In genomic region chr13:46164661-46165060, GRCh38 we compare ENCODE assay signal across 16 cellular contexts. TPM values are rescaled to one million over a fixed set of nuclear protein-coding genes. Genes with fewer than 3 reads are reported as not detected.
A peak's percentile ranks its signal among the peaks of the same experiment; 100 is the strongest.
DNase-seq lines count a peak whose midpoint lies in the region; ATAC-seq and TF ChIP-seq lines count a peak whose summit lies in the region.
"Had no signal": no experiment of that assay in that cellular context is flagged by ENCODE, and none has a peak within 500 bp of the region (broad histone marks: within the 10 kb centered on the region; RNA-seq: fewer than 3 reads in every experiment).

No MANE protein-coding gene starts in this region.

- H2AFZ ChIP-seq in SU-DHL-6 (ENCODE audit: low read depth, low read length, severe bottlenecking) (no peak overlapping the region), GM23338 (no peak overlapping the region)
- H2AFZ ChIP-seq: GM23248 had no signal

- peaks cover 88% of the 10 kb centered on the region for H3K79me2 ChIP-seq in SU-DHL-6 (ENCODE audit: insufficient read depth, low read length)
- H3K79me2 ChIP-seq in GM23338 (replicated peaks; ENCODE audit: insufficient read depth), result no peaks in the 10 kb centered on the region

- CTCF ChIA-PET in CD8-positive, alpha-beta T cell (lab: Charles Lee), result interaction anchor here (0.9 to 1.5 kb wide), 2 partner anchors 10 to 157 kb away, joined by 4 to 5 read pairs; no protein-coding TSS in a partner anchor

- peaks cover 3% of the 10 kb centered on the region for H3K36me3 ChIP-seq in CD8-positive, alpha-beta T cell (ENCODE audit: insufficient read depth, low read length)
- peaks cover 22% of the 10 kb centered on the region for H3K36me3 ChIP-seq in SU-DHL-6 (ENCODE audit: low read length)
- no peaks in the 10 kb centered on the region for H3K36me3 ChIP-seq in GM23338 (ENCODE audit: insufficient read depth)
- no peaks in the 10 kb centered on the region for H3K36me3 ChIP-seq in psoas muscle (ENCODE audit: insufficient read depth in 1 of 2, low read depth in 1 of 2)
- H3K36me3 ChIP-seq: ascending aorta, BE2C, gastroesophageal sphincter had no signal

- peaks cover 79% of the 10 kb centered on the region for H3F3A ChIP-seq in SU-DHL-6 (ENCODE audit: insufficient read depth)
- no peaks in the 10 kb centered on the region for H3F3A ChIP-seq in GM23338 (replicated peaks; ENCODE audit: low read depth)

- no peaks in the 10 kb centered on the region for H3K27me3 Mint-ChIP-seq in CD8-positive, alpha-beta T cell (ENCODE audit: low read depth)
- H3K27me3 Mint-ChIP-seq in effector memory CD8-positive, alpha-beta T cell, result no peaks in the 10 kb centered on the region
- H3K27me3 Mint-ChIP-seq in GM23338 (ENCODE audit: insufficient read depth, low read depth, poor library complexity), result peaks cover 6% of the 10 kb centered on the region

- H3K9me2 ChIP-seq in SU-DHL-6 (replicated peaks; ENCODE audit: insufficient read depth, low read length) (no peaks in the 10 kb centered on the region), GM23338 (ENCODE audit: insufficient read depth) (no peaks in the 10 kb centered on the region)

- no peaks in the 10 kb centered on the region for H3K27me3 ChIP-seq in CD8-positive, alpha-beta T cell (ENCODE audit: insufficient read depth, low read length)
- H3K27me3 ChIP-seq in SU-DHL-6 (ENCODE audit: low read length) (no peaks in the 10 kb centered on the region), GM23338 (ENCODE audit: insufficient read depth) (no peaks in the 10 kb centered on the region), psoas muscle (ENCODE audit: insufficient read depth in 3 of 3, low read length in 2 of 3) (peaks cover 0 to 2% (median 0%) of the 10 kb centered on the region in 3 donors)
- H3K27me3 ChIP-seq: ascending aorta, BE2C had no signal

- H3K36me3 Mint-ChIP-seq in CD8-positive, alpha-beta T cell, result peaks cover 51% of the 10 kb centered on the region
- peaks cover 60% of the 10 kb centered on the region for H3K36me3 Mint-ChIP-seq in effector memory CD8-positive, alpha-beta T cell (ENCODE audit: insufficient read depth)
- H3K36me3 Mint-ChIP-seq in GM23338 (ENCODE audit: low read depth), result 0 out of 3 replicates have a peak, but pooled peaks cover 6% of the 10 kb centered on the region

- H3K27ac ChIP-seq in C4-2B (peak overlapping the region; percentile 81), SU-DHL-6 (ENCODE audit: low read depth, low read length) (peak overlapping the region; percentile 99), GM23338 (ENCODE audit: low read depth) (no peak overlapping the region), psoas muscle (no peak overlapping the region)
- no peak overlapping the region for H3K27ac ChIP-seq in CD8-positive, alpha-beta T cell (ENCODE audit: low read depth, low read length)
- H3K27ac ChIP-seq: ascending aorta, gastroesophageal sphincter, GM23248 had no signal

- intact Hi-C loops in CD8-positive, alpha-beta T cell (cut with DNase I, micrococcal nuclease), result loop anchor here in 1 of 2 experiments (5.0 to 10.0 kb wide), 3 partner anchors 37 to 1250 kb away; partner anchors contain the start of gene LRRC63
- intact Hi-C loops in psoas muscle (cut with DNase I), result loop anchor here (5.0 to 10.0 kb wide), 2 partner anchors 357 to 360 kb away; no protein-coding TSS in a partner anchor

- TF ChIP-seq CTCF in C4-2B (conservative IDR thresholded peaks at IDR 0.05) (no peak), SU-DHL-6 (IDR thresholded peaks at IDR 0.05; ENCODE audit: insufficient read depth, low read length, poor library complexity, severe bottlenecking) (no peak), GM23338 (conservative IDR thresholded peaks at IDR 0.05; ENCODE audit: low read depth in 2 of 2) (no peak), psoas muscle (IDR thresholded peaks at IDR 0.05) (no peak)
- no peak for TF ChIP-seq CTCF in CD8-positive, alpha-beta T cell (IDR thresholded peaks at IDR 0.05)

- H3K4me2 ChIP-seq in SU-DHL-6 (ENCODE audit: low read depth, low read length, poor library complexity, severe bottlenecking) (peak overlapping the region; percentile 98), GM23338 (no peak overlapping the region)

- H3K9ac ChIP-seq in SU-DHL-6 (ENCODE audit: low read length), result peak overlapping the region; percentile 32
- H3K9ac ChIP-seq: GM23248 had no signal

- POLR2A ChIA-PET in CD8-positive, alpha-beta T cell (lab: Charles Lee), result interaction anchor here (1.3 to 1.4 kb wide), 2 partner anchors 14 to 157 kb away, joined by 3 read pairs; no protein-coding TSS in a partner anchor

- ATAC-seq in CD8-positive, alpha-beta T cell, result no peak
- ATAC-seq in effector memory CD8-positive, alpha-beta T cell (replicated peaks), result no peak
- ATAC-seq in GM23338 (no peak), psoas muscle (no peak), HG03521 (IDR thresholded peaks at IDR 0.05; ENCODE audit: unreplicated experiment) (no peak)
- ATAC-seq: gastroesophageal sphincter had no signal

- H4K20me1 ChIP-seq in SU-DHL-6 (ENCODE audit: low read depth, low read length) (peaks cover 51% of the 10 kb centered on the region), GM23338 (replicated peaks; ENCODE audit: insufficient read depth) (no peaks in the 10 kb centered on the region)

- H3K4me3 Mint-ChIP-seq in CD8-positive, alpha-beta T cell, result peak overlapping the region; percentile 40
- H3K4me3 Mint-ChIP-seq in effector memory CD8-positive, alpha-beta T cell, result peak overlapping the region; percentile 67 to 91
- H3K4me3 Mint-ChIP-seq in GM23338, result no peak overlapping the region

- no peak for DNase-seq in CD8-positive, alpha-beta T cell
- DNase-seq in effector memory CD8-positive, alpha-beta T cell, result no peak
- DNase-seq in GM23338 (ENCODE audit: low spot score) (no peak), psoas muscle (no peak)
- DNase-seq: BE2C, DND-41, GM23248, NCI-H1930, NCI-H524 treated with DMSO at 0.1 percent for 48 hours had no signal

- peaks cover 78% of the 10 kb centered on the region for H3K4me1 ChIP-seq in CD8-positive, alpha-beta T cell (ENCODE audit: insufficient read depth, low read length)
- no peaks in the 10 kb centered on the region for H3K4me1 ChIP-seq in GM23338 (ENCODE audit: insufficient read depth)
- H3K4me1 ChIP-seq in psoas muscle, result no peaks in the 10 kb centered on the region
- H3K4me1 ChIP-seq: ascending aorta, BE2C, gastroesophageal sphincter had no signal

- H3K27ac Mint-ChIP-seq in CD8-positive, alpha-beta T cell, result peak overlapping the region; percentile 87
- H3K27ac Mint-ChIP-seq in effector memory CD8-positive, alpha-beta T cell, result peak overlapping the region; percentile 91 to 95
- no peak overlapping the region for H3K27ac Mint-ChIP-seq in GM23338

- H3K9me3 Mint-ChIP-seq in CD8-positive, alpha-beta T cell, result no peaks in the 10 kb centered on the region
- no peaks in the 10 kb centered on the region for H3K9me3 Mint-ChIP-seq in effector memory CD8-positive, alpha-beta T cell
- peaks cover 13% of the 10 kb centered on the region for H3K9me3 Mint-ChIP-seq in GM23338

- peaks cover 80% of the 10 kb centered on the region for H3K4me1 Mint-ChIP-seq in CD8-positive, alpha-beta T cell (ENCODE audit: low read depth)
- peaks cover 75 to 82% of the 10 kb centered on the region in 2 donors for H3K4me1 Mint-ChIP-seq in effector memory CD8-positive, alpha-beta T cell (ENCODE audit: low read depth in 2 of 2)
- peaks cover 4% of the 10 kb centered on the region; the same call in 2 of the 3 replicates for H3K4me1 Mint-ChIP-seq in GM23338

- H3K9me3 ChIP-seq in CD8-positive, alpha-beta T cell (ENCODE audit: low read length), result no peaks in the 10 kb centered on the region
- H3K9me3 ChIP-seq in SU-DHL-6 (ENCODE audit: insufficient read depth, low read length), result no peaks in the 10 kb centered on the region
- no peaks in the 10 kb centered on the region for H3K9me3 ChIP-seq in psoas muscle
- H3K9me3 ChIP-seq: ascending aorta, BE2C, gastroesophageal sphincter had no signal

- no peak overlapping the region for H3K4me3 ChIP-seq in CD8-positive, alpha-beta T cell (ENCODE audit: low read depth, low read length)
- H3K4me3 ChIP-seq in SU-DHL-6 (ENCODE audit: insufficient read depth, low read length, poor library complexity, severe bottlenecking) (peak overlapping the region; percentile 24), GM23338 (no peak overlapping the region), psoas muscle (no peak overlapping the region)
- H3K4me3 ChIP-seq: ascending aorta, gastroesophageal sphincter, GM23248 had no signal

TF ChIP-seq in GM23338, 12 proteins besides CTCF, POLR2A, EP300 and RAD21 (continues in another document):
- TF ChIP-seq STAT1 (IDR thresholded peaks at IDR 0.05; ENCODE audit: unreplicated experiment), result no peak
- no peak for TF ChIP-seq ZNF331 (CRISPR knock-in tag; IDR thresholded peaks at IDR 0.05; ENCODE audit: low read depth)
- TF ChIP-seq POLR2AphosphoS5 (IDR thresholded peaks at IDR 0.05; ENCODE audit: low read depth), result no peak
- no peak for TF ChIP-seq EZH2phosphoT487 (IDR thresholded peaks at IDR 0.05; ENCODE audit: unreplicated experiment)
- no peak for TF ChIP-seq ZNF114 (CRISPR knock-in tag; IDR thresholded peaks at IDR 0.05)
- TF ChIP-seq JUNB (IDR thresholded peaks at IDR 0.05; ENCODE audit: unreplicated experiment), result no peak

RNA-seq across cellular contexts. Expression of gene LCP1, which starts 17.3 kb away (rescaled TPM):
- total RNA-seq in CD8-positive, alpha-beta T cell, result 100 to 1,000 TPM; 241 to 252 TPM
- total RNA-seq in GM23338 (2014; rRNA removed; shearing (Covaris generic)), result 3.4 and 6.6 TPM in 2 replicates
- polyA plus RNA-seq in GM23338 (2016; fragmentation: Nextera tagmentation; extraction: Ambion mirVana) (1.9 and 2.7 TPM in 2 replicates), psoas muscle (1 to 10 TPM; 2.0 to 3.5 (median 2.1) TPM)
- total RNA-seq in psoas muscle, result 10 to 100 TPM in 2 of 4 donors, 1 to 10 TPM in 2; 8.0 to 14.8 (median 10.4) TPM
- total RNA-seq: GM23248 had no signal

RNA-seq across cellular contexts. Expression of gene LRRC63, which starts 47.1 kb away (rescaled TPM):
- under 1 TPM; 0.22 to 0.31 TPM for total RNA-seq in CD8-positive, alpha-beta T cell
- total RNA-seq in GM23338 (2014; rRNA removed; shearing (Covaris generic)), result not detected in 2 replicates
- polyA plus RNA-seq in GM23338 (2016; fragmentation: Nextera tagmentation; extraction: Ambion mirVana) (not detected in 2 replicates), psoas muscle (under 1 TPM in 2 of 3 donors, not detected in 1; 0.03 to 0.04 TPM)
- not detected for total RNA-seq in psoas muscle
- total RNA-seq: ascending aorta, gastroesophageal sphincter, GM23248, MCF 10A had no signal
- polyA plus RNA-seq: GM23248 had no signal

RNA-seq across cellular contexts. Expression of gene CPB2, which starts 59.8 kb away (rescaled TPM):
- not detected for total RNA-seq in CD8-positive, alpha-beta T cell
- total RNA-seq in GM23338 (2014; rRNA removed; shearing (Covaris generic)), result not detected in 2 replicates
- 0.47 and 0.73 TPM in 2 replicates for polyA plus RNA-seq in GM23338 (2016; fragmentation: Nextera tagmentation; extraction: Ambion mirVana)
- not detected for total RNA-seq in psoas muscle
- not detected for polyA plus RNA-seq in psoas muscle
- total RNA-seq: ascending aorta, gastroesophageal sphincter, GM23248, MCF 10A, temporal lobe had no signal

Comparison
In these comparisons a context has a peak if more than half of its experiments do, and no peak if none do; other contexts are left out.
1. H3K27ac ChIP-seq: peak in C4-2B (single experiment) and SU-DHL-6 (single experiment); none in CD8-positive, alpha-beta T cell (single experiment), GM23338 (single experiment) and psoas muscle (single experiment).
2. RNA of gene LCP1, which starts 17.3 kb away (total RNA-seq): 241 to 252 TPM in CD8-positive, alpha-beta T cell; 8.0 to 14.8 TPM in psoas muscle and 3.4 to 6.6 TPM in GM23338; every median in the first group is over 10 times any median in the second.